ENCODE assay signal across 12 cellular contexts in genomic region chr12:110687770-110688169, GRCh38. TPM values are rescaled to one million over a fixed set of nuclear protein-coding genes. Genes with fewer than 3 reads are reported as not detected.
DNase-seq lines count a peak whose midpoint lies in the region; ATAC-seq and TF ChIP-seq lines count a peak whose summit lies in the region.
"Had no signal": no experiment of that assay in that cellular context is flagged by ENCODE, and none has a peak within 500 bp of the region (broad histone marks: within the 10 kb centered on the region; RNA-seq: fewer than 3 reads in every experiment).

No MANE protein-coding gene starts in this region.

- H3K4me1 ChIP-seq in Loucy (ENCODE audit: insufficient read depth, low read length, poor library complexity, severe bottlenecking) (peaks cover 16% of the 10 kb centered on the region), colonic mucosa (peaks cover 4% of the 10 kb centered on the region), sigmoid colon (peaks cover 0 to 24% (median 15%) of the 10 kb centered on the region in 4 donors), foreskin keratinocyte (no peaks in the 10 kb centered on the region)

- no peak for TF ChIP-seq CTCF in Loucy (conservative IDR thresholded peaks at IDR 0.05; ENCODE audit: low read length)
- TF ChIP-seq CTCF in colonic mucosa (IDR thresholded peaks at IDR 0.05): no peak
- TF ChIP-seq CTCF in sigmoid colon (IDR thresholded peaks at IDR 0.05): no peak
- no peak for TF ChIP-seq CTCF in foreskin keratinocyte (conservative IDR thresholded peaks at IDR 0.05)

- no peak for TF ChIP-seq POLR2A in sigmoid colon (IDR thresholded peaks at IDR 0.05)

- no peaks in the 10 kb centered on the region for H4K20me1 ChIP-seq in Loucy (ENCODE audit: insufficient read depth, low read length, poor library complexity, severe bottlenecking)

- H3K36me3 ChIP-seq in Loucy (ENCODE audit: insufficient read depth, low read length) (no peaks in the 10 kb centered on the region), colonic mucosa (no peaks in the 10 kb centered on the region), sigmoid colon (no peaks in the 10 kb centered on the region)
- H3K36me3 ChIP-seq: ovary had no signal

- peaks cover 24% of the 10 kb centered on the region for H3K36me3 Mint-ChIP-seq in activated CD4-positive, alpha-beta T cell treated with anti-CD3 and anti-CD28 coated beads, Interleukin-2, amount 10 ng/mL, durations not matched to agents 7 days and 5 days (ENCODE audit: low read depth)
- H3K36me3 Mint-ChIP-seq: activated naive CD4-positive, alpha-beta T cell treated with anti-CD3 and anti-CD28 coated beads, Interleukin-2, amount 50 U/mL, for 72 hours had no signal

- H2AFZ ChIP-seq in Loucy (ENCODE audit: low read length): no peak overlapping the region

- no peak overlapping the region for H3K9ac ChIP-seq in Loucy (ENCODE audit: low read depth, low read length, poor library complexity, severe bottlenecking)
- peak overlapping the region; percentile 67 to 79 for H3K9ac ChIP-seq in colonic mucosa (ENCODE audit: low read depth in 2 of 2, low read length in 2 of 2)

- H3K4me3 ChIP-seq in Loucy (ENCODE audit: low read length, poor library complexity, severe bottlenecking): peak overlapping the region; percentile 77
- H3K4me3 ChIP-seq in colonic mucosa: peak overlapping the region; percentile 60
- H3K4me3 ChIP-seq in sigmoid colon: no peak overlapping the region

- H3K9me2 ChIP-seq in Loucy (replicated peaks; ENCODE audit: low read depth, low read length): no peaks in the 10 kb centered on the region

- no peak for ATAC-seq in foreskin keratinocyte
- ATAC-seq: activated naive CD4-positive, alpha-beta T cell treated with anti-CD3 and anti-CD28 coated beads, Interleukin-2, amount 50 U/mL, for 72 hours had no signal

- POLR2A ChIA-PET in activated CD4-positive, alpha-beta T cell treated with anti-CD3 and anti-CD28 coated beads, Interleukin-2, amount 10 ng/mL, durations not matched to agents 7 days and 5 days (lab: Charles Lee): no interaction called here

- WGBS in sigmoid colon, 2 donors: 71 to 77% methylated on average over 3 of the region's 3 CpGs

- H3K27ac Mint-ChIP-seq in activated CD4-positive, alpha-beta T cell treated with anti-CD3 and anti-CD28 coated beads, Interleukin-2, amount 10 ng/mL, durations not matched to agents 7 days and 5 days: peak overlapping the region; percentile 66
- H3K27ac Mint-ChIP-seq: activated naive CD4-positive, alpha-beta T cell treated with anti-CD3 and anti-CD28 coated beads, Interleukin-2, amount 50 U/mL, for 72 hours had no signal

- H3K27me3 ChIP-seq in Loucy (ENCODE audit: insufficient read depth, low read length, poor library complexity, severe bottlenecking) (no peaks in the 10 kb centered on the region), colonic mucosa (no peaks in the 10 kb centered on the region), sigmoid colon (no peaks in the 10 kb centered on the region), foreskin keratinocyte (peaks cover 22% of the 10 kb centered on the region)
- H3K27me3 ChIP-seq: ovary had no signal

- DNase-seq in activated CD4-positive, alpha-beta T cell treated with anti-CD3 and anti-CD28 coated beads, Interleukin-2, amount 10 ng/mL, durations not matched to agents 7 days and 5 days: no peak
- DNase-seq in activated CD4-positive, alpha-beta T cell treated with anti-CD3 and anti-CD28 coated beads, Interleukin-2, amount 50 U/mL, for 4 hours: no peak
- DNase-seq in colonic mucosa (no peak), sigmoid colon (peak; percentile 56), foreskin keratinocyte (no peak), foreskin melanocyte (no peak)
- no peak for DNase-seq in stimulated activated CD4-positive, alpha-beta T cell treated with anti-CD3 and anti-CD28 coated beads, Interleukin-1b, Interleukin-23, amount 100 ng/mL, for 48 hours
- DNase-seq: islet precursor cell, NCI-H345, ovary had no signal

- no peaks in the 10 kb centered on the region for H3K9me3 Mint-ChIP-seq in activated CD4-positive, alpha-beta T cell treated with anti-CD3 and anti-CD28 coated beads, Interleukin-2, amount 10 ng/mL, durations not matched to agents 7 days and 5 days
- H3K9me3 Mint-ChIP-seq: activated naive CD4-positive, alpha-beta T cell treated with anti-CD3 and anti-CD28 coated beads, Interleukin-2, amount 50 U/mL, for 72 hours had no signal

- no peaks in the 10 kb centered on the region for H3F3A ChIP-seq in Loucy (ENCODE audit: low read depth)

- H3K4me1 Mint-ChIP-seq in activated CD4-positive, alpha-beta T cell treated with anti-CD3 and anti-CD28 coated beads, Interleukin-2, amount 10 ng/mL, durations not matched to agents 7 days and 5 days: peaks cover 51% of the 10 kb centered on the region

- H3K4me3 Mint-ChIP-seq in activated CD4-positive, alpha-beta T cell treated with anti-CD3 and anti-CD28 coated beads, Interleukin-2, amount 10 ng/mL, durations not matched to agents 7 days and 5 days: peak overlapping the region; percentile 74

- H3K27me3 Mint-ChIP-seq in activated CD4-positive, alpha-beta T cell treated with anti-CD3 and anti-CD28 coated beads, Interleukin-2, amount 10 ng/mL, durations not matched to agents 7 days and 5 days: peaks cover 5% of the 10 kb centered on the region

- H3K27ac ChIP-seq in colonic mucosa (no peak overlapping the region), sigmoid colon (no peak overlapping the region), foreskin keratinocyte (no peak overlapping the region)

- no peaks in the 10 kb centered on the region; the same call in 1 of the 2 replicates for H3K79me2 ChIP-seq in Loucy (ENCODE audit: insufficient read depth, low read length)

- H3K4me2 ChIP-seq in Loucy (ENCODE audit: low read depth, low read length, poor library complexity, severe bottlenecking): peak overlapping the region; percentile 67

- TF ChIP-seq EP300 in sigmoid colon (IDR thresholded peaks at IDR 0.05): no peak

- CTCF ChIA-PET in activated CD4-positive, alpha-beta T cell treated with anti-CD3 and anti-CD28 coated beads, Interleukin-2, amount 10 ng/mL, durations not matched to agents 7 days and 5 days (lab: Charles Lee): interaction anchor here (1.5 kb wide), 1 partner anchor 10 kb away, joined by 4 read pairs; no protein-coding TSS in a partner anchor

- intact Hi-C loops in colonic mucosa (cut with DNase I): no loop called here
- intact Hi-C loops in sigmoid colon (cut with DNase I): no loop called here

- H3K9me3 ChIP-seq in Loucy (ENCODE audit: insufficient read depth, low read depth, low read length) (no peaks in the 10 kb centered on the region), colonic mucosa (no peaks in the 10 kb centered on the region), sigmoid colon (no peaks in the 10 kb centered on the region)
- H3K9me3 ChIP-seq: ovary had no signal

RNA-seq across cellular contexts. Expression of gene HVCN1, which starts 1.1 kb away (rescaled TPM):
- total RNA-seq in activated CD4-positive, alpha-beta T cell treated with anti-CD3 and anti-CD28 coated beads, Interleukin-2, amount 10 ng/mL, durations not matched to agents 7 days and 5 days: 10 to 100 TPM; 16.0 to 18.7 TPM
- total RNA-seq in colonic mucosa: 1 to 10 TPM; 1.5 to 2.1 TPM
- total RNA-seq in sigmoid colon: 1 to 10 TPM; 3.8 to 9.7 (median 6.6) TPM
- polyA plus RNA-seq in sigmoid colon: 10 to 100 TPM in 1 of 3 donors, 1 to 10 TPM in 2; 1.8 to 26.3 (median 4.2) TPM
- 2.3 and 2.6 TPM in 2 replicates for total RNA-seq in foreskin keratinocyte
- 1.8 and 2.4 TPM in 2 replicates for polyA plus RNA-seq in foreskin keratinocyte

RNA-seq across cellular contexts. Expression of gene PPP1CC, which starts 54.9 kb away (rescaled TPM):
- total RNA-seq in activated CD4-positive, alpha-beta T cell treated with anti-CD3 and anti-CD28 coated beads, Interleukin-2, amount 10 ng/mL, durations not matched to agents 7 days and 5 days: 100 to 1,000 TPM; 174 to 183 TPM
- total RNA-seq in colonic mucosa (100 to 1,000 TPM; 170 to 198 TPM), sigmoid colon (100 to 1,000 TPM; 140 to 208 (median 171) TPM), foreskin keratinocyte (118 and 143 TPM in 2 replicates)
- polyA plus RNA-seq in sigmoid colon (100 to 1,000 TPM; 107 to 272 (median 153) TPM), foreskin keratinocyte (76.2 and 107 TPM in 2 replicates)

Comparison
In these comparisons a context has a peak if more than half of its experiments do, and no peak if none do; other contexts are left out.
1. H3K4me3 ChIP-seq: peak in Loucy (single experiment) and colonic mucosa (single experiment); none in sigmoid colon (0 of 4).